18 cellular contexts compared by ENCODE assay signal in genomic region chr2:85593023-85593422, GRCh38. TPM values are rescaled to one million over a fixed set of nuclear protein-coding genes. Genes with fewer than 3 reads are reported as not detected.
"Had no signal": no experiment of that assay in that cellular context is flagged by ENCODE, and none has a peak within 500 bp of the region (broad histone marks: within the 10 kb centered on the region; RNA-seq: fewer than 3 reads in every experiment).

No MANE protein-coding gene starts in this region.

- H3K27ac ChIP-seq: psoas muscle had no signal

- H3K9me3 ChIP-seq: breast epithelium, esophagus muscularis mucosa, lower lobe of right lung, psoas muscle, sigmoid colon, upper lobe of right lung had no signal

- H3K27me3 Mint-ChIP-seq: activated naive CD4-positive, alpha-beta T cell treated with anti-CD3 and anti-CD28 coated beads, Interleukin-2, amount 50 U/mL, for 24 hours had no signal

- FAIRE-seq: endometrium, TTC549 had no signal

- H3K27ac Mint-ChIP-seq: activated naive CD4-positive, alpha-beta T cell treated with anti-CD3 and anti-CD28 coated beads, Interleukin-2, amount 50 U/mL, for 24 hours; mesothelial cell of epicardium had no signal

- H3K36me3 ChIP-seq: breast epithelium had no signal

- H3K36me3 Mint-ChIP-seq: activated naive CD4-positive, alpha-beta T cell treated with anti-CD3 and anti-CD28 coated beads, Interleukin-2, amount 50 U/mL, for 24 hours; mesothelial cell of epicardium had no signal

- H3K9me3 Mint-ChIP-seq: activated naive CD4-positive, alpha-beta T cell treated with anti-CD3 and anti-CD28 coated beads, Interleukin-2, amount 50 U/mL, for 24 hours; mesothelial cell of epicardium had no signal

- H3K4me3 Mint-ChIP-seq: mesothelial cell of epicardium had no signal

- H3K27me3 ChIP-seq: breast epithelium, dorsolateral prefrontal cortex, esophagus muscularis mucosa, sigmoid colon, upper lobe of right lung had no signal

- DNase-seq: activated CD4-positive, alpha-beta T cell treated with anti-CD3 and anti-CD28 coated beads, Interleukin-2, amount 50 U/mL, for 4 hours; activated CD4-positive, CD25-positive, alpha-beta regulatory T cell; dorsolateral prefrontal cortex; glutamatergic neuron; left cardiac atrium; lower lobe of right lung; sigmoid colon; stimulated activated CD4-positive, alpha-beta T cell treated with anti-CD3 and anti-CD28 coated beads, Interleukin-2, amount 100 ng/mL, for 24 hours; stimulated activated naive CD4-positive, alpha-beta T cell; upper lobe of right lung had no signal

- ATAC-seq: left cardiac atrium, lower lobe of right lung, psoas muscle, upper lobe of right lung had no signal

- H3K4me3 ChIP-seq: breast epithelium, dorsolateral prefrontal cortex, esophagus muscularis mucosa, lower lobe of right lung, psoas muscle, sigmoid colon, upper lobe of right lung had no signal

RNA-seq across cellular contexts. Expression of gene VAMP5, which starts 8.8 kb away (rescaled TPM):
- total RNA-seq: SK-MEL-5 had no signal
